In genomic region chr1:28652450-28652849, GRCh38 we compare ENCODE assay signal across 7 cellular contexts. TPM values are rescaled to one million over a fixed set of nuclear protein-coding genes. Genes with fewer than 3 reads are reported as not detected.
"Had no signal": no experiment of that assay in that cellular context is flagged by ENCODE, and none has a peak within 500 bp of the region (broad histone marks: within the 10 kb centered on the region; RNA-seq: fewer than 3 reads in every experiment).

No MANE protein-coding gene starts in this region.

RNA-seq across cellular contexts. Expression of gene RNU11, which starts 4.0 kb away (rescaled TPM):
- total RNA-seq: LHCN-M2, MCF 10A, PC-3, Peyer's patch, Right ventricle myocardium superior, SJSA1 had no signal
- polyA plus RNA-seq: SK-N-SH had no signal
